In the genomic region with DNA sequence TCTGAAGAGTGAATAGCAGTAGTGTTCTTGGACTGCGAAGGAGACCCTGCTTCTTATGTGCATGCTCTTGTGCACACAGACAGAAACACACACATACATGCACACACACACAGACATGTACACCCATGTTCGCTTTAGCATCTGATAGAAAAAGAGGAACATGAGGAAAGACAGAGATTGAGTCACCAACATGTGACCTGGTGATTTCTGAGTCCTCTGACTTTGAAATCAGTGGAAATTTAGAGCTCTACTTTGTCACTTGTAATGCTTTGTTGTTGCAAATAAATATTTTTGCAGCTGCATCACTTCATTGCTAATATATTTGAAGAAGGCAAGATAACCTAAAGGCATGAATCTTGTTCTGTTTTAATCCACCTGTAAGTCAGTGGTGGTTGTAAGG, we compare ENCODE assay signal across 10 cellular contexts. TPM values are rescaled to one million over a fixed set of nuclear protein-coding genes. Genes with fewer than 3 reads are reported as not detected.
A peak's percentile ranks its signal among the peaks of the same experiment; 100 is the strongest.
DNase-seq lines count a peak whose midpoint lies in the region; ATAC-seq and TF ChIP-seq lines count a peak whose summit lies in the region.
"Had no signal": no experiment of that assay in that cellular context is flagged by ENCODE, and none has a peak within 500 bp of the region (broad histone marks: within the 10 kb centered on the region; RNA-seq: fewer than 3 reads in every experiment).

No MANE protein-coding gene starts in this region.

- H3K4me1 ChIP-seq in esophagus muscularis mucosa, result peaks cover 59 to 99% (median 99%) of the 10 kb centered on the region in 4 donors
- peaks cover 47 to 100% (median 87%) of the 10 kb centered on the region in 4 donors for H3K4me1 ChIP-seq in stomach

- ATAC-seq in T-helper 17 cell, result no peak
- ATAC-seq in HG03378 (IDR thresholded peaks at IDR 0.05; ENCODE audit: unreplicated experiment), result no peak

- peaks cover 92% of the 10 kb centered on the region for H3K4me1 Mint-ChIP-seq in T-helper 17 cell

- no peak overlapping the region for H3K4me3 ChIP-seq in HL-60 (replicated peaks; ENCODE audit: insufficient read depth, low read length)
- no peak overlapping the region for H3K4me3 ChIP-seq in esophagus muscularis mucosa
- H3K4me3 ChIP-seq in stomach, result no peak overlapping the region

- WGBS in esophagus muscularis mucosa, result 89% methylated on average over 2 of the region's 2 CpGs
- 84 to 92% (median 90%) methylated on average over 2 of the region's 2 CpGs for WGBS in stomach, 5 donors

- H3K36me3 Mint-ChIP-seq in T-helper 17 cell (ENCODE audit: low read depth), result peaks cover 3% of the 10 kb centered on the region

- TF ChIP-seq POLR2A in esophagus muscularis mucosa (IDR thresholded peaks at IDR 0.05; ENCODE audit: low read depth), result no peak
- no peak for TF ChIP-seq POLR2A in stomach (IDR thresholded peaks at IDR 0.05)

- H3K27ac Mint-ChIP-seq in T-helper 17 cell, result peak overlapping the region; percentile 99

- H3K36me3 ChIP-seq in esophagus muscularis mucosa (no peaks in the 10 kb centered on the region), stomach (no peaks in the 10 kb centered on the region)

- H3K27ac ChIP-seq in HL-60 (replicated peaks), result peak overlapping the region; percentile 21
- H3K27ac ChIP-seq in esophagus muscularis mucosa (replicated peaks in 1 of 4), result peak overlapping the region; percentile 24 to 46 (median 30)
- H3K27ac ChIP-seq in stomach, result peak overlapping the region; percentile 8 to 87 (median 80)

- no peak for TF ChIP-seq EP300 in esophagus muscularis mucosa (IDR thresholded peaks at IDR 0.05)
- TF ChIP-seq EP300 in stomach (IDR thresholded peaks at IDR 0.05), result no peak

- intact Hi-C loops in esophagus muscularis mucosa (cut with DNase I) (no loop called here), stomach (cut with DNase I; ENCODE audit: low total_unique reads) (no loop called here)

- peak overlapping the region; percentile 71 for H3K4me3 Mint-ChIP-seq in T-helper 17 cell

- DNase-seq in HL-60 (ENCODE audit: low read depth in 1 of 2, low spot score in 1 of 2) (peak in 1 of 2 experiments; percentile 68), T-helper 17 cell (no peak), esophagus muscularis mucosa (ENCODE audit: extremely low spot score) (no peak), stomach (no peak), RKO (ENCODE audit: low spot score) (no peak), superior temporal gyrus (ENCODE audit: extremely low spot score) (no peak), dermis blood vessel endothelial cell (no peak)
- DNase-seq: activated CD4-positive, alpha-beta T cell treated with anti-CD3 and anti-CD28 coated beads, Interleukin-2, amount 50 U/mL, for 1 hour; effector CD8-positive, alpha-beta T cell had no signal

- no peak for TF ChIP-seq CTCF in HL-60 (IDR thresholded peaks at IDR 0.05; ENCODE audit: insufficient read depth, low read length)
- TF ChIP-seq CTCF in esophagus muscularis mucosa (IDR thresholded peaks at IDR 0.05), result no peak
- TF ChIP-seq CTCF in stomach (IDR thresholded peaks at IDR 0.05), result no peak

- H3K9me3 ChIP-seq in T-helper 17 cell (ENCODE audit: control insufficient read depth, low read length, poor library complexity, severe bottlenecking) (no peaks in the 10 kb centered on the region), esophagus muscularis mucosa (no peaks in the 10 kb centered on the region), stomach (no peaks in the 10 kb centered on the region)

- H3K27me3 ChIP-seq in HL-60 (ENCODE audit: insufficient read depth, poor library complexity, severe bottlenecking), result no peaks in the 10 kb centered on the region
- H3K27me3 ChIP-seq in esophagus muscularis mucosa, result no peaks in the 10 kb centered on the region
- H3K27me3 ChIP-seq in stomach, result no peaks in the 10 kb centered on the region

- H3K27me3 Mint-ChIP-seq in T-helper 17 cell, result no peaks in the 10 kb centered on the region

RNA-seq across cellular contexts. Expression of gene CD44, which starts 23.8 kb away (rescaled TPM):
- 1,000 to 10,000 TPM; 1,118 to 1,497 TPM for total RNA-seq in T-helper 17 cell
- 100 to 1,000 TPM; 212 to 292 (median 275) TPM for total RNA-seq in esophagus muscularis mucosa
- total RNA-seq in stomach, result 100 to 1,000 TPM in 3 of 5 donors, 10 to 100 TPM in 2; 47.5 to 229 (median 176) TPM
- polyA plus RNA-seq in stomach, result 100 to 1,000 TPM in 1 of 3 donors, 10 to 100 TPM in 2; 52.4 to 125 (median 65.5) TPM
- total RNA-seq in dermis blood vessel endothelial cell, result 2.6 and 3.4 TPM in 2 replicates

Comparison
In these comparisons a context has a peak if more than half of its experiments do, and no peak if none do; other contexts are left out.
1. H3K27ac ChIP-seq: peak in every context shown above with its lines; median percentile 80 in stomach; 30 in esophagus muscularis mucosa; 21 in HL-60.
2. RNA of gene CD44, which starts 23.8 kb away (total RNA-seq): 1,118 to 1,497 TPM in T-helper 17 cell, 212 to 292 TPM in esophagus muscularis mucosa and 47.5 to 229 TPM in stomach; 2.6 to 3.4 TPM in dermis blood vessel endothelial cell; every median in the first group is over 10 times any median in the second.